21 cellular contexts compared by ENCODE assay signal in genomic region chr3:195570344-195570743, GRCh38. TPM values are rescaled to one million over a fixed set of nuclear protein-coding genes. Genes with fewer than 3 reads are reported as not detected.
"Had no signal": no experiment of that assay in that cellular context is flagged by ENCODE, and none has a peak within 500 bp of the region (broad histone marks: within the 10 kb centered on the region; RNA-seq: fewer than 3 reads in every experiment).

No MANE protein-coding gene starts in this region.

- DNase-seq: activated CD4-positive, alpha-beta memory T cell treated with anti-CD3 and anti-CD28 coated beads, Interleukin-2, amount 10 ng/mL, durations not matched to agents 7 days and 5 days; activated CD4-positive, alpha-beta T cell treated with anti-CD3 and anti-CD28 coated beads for 4 hours; activated CD8-positive, alpha-beta memory T cell treated with anti-CD3 and anti-CD28 coated beads, Interleukin-2, amount 10 ng/mL, durations not matched to agents 7 days and 5 days; activated naive CD4-positive, alpha-beta T cell; activated naive CD8-positive, alpha-beta T cell treated with anti-CD3 and anti-CD28 coated beads for 36 hours; amniotic stem cell; dermis blood vessel endothelial cell; effector memory CD4-positive, alpha-beta T cell; lower lobe of right lung; nephron progenitor cell; occipital lobe; stimulated activated CD4-positive, alpha-beta T cell treated with anti-CD3 and anti-CD28 coated beads, Interleukin-4, amount 100 ng/mL, for 1 hour; stimulated activated naive CD8-positive, alpha-beta T cell treated with anti-CD3 and anti-CD28 coated beads, Interleukin-15, amount 100 ng/mL, for 72 hours; T-helper 2 cell; transverse colon; uterus had no signal

- H3K4me3 Mint-ChIP-seq: activated CD4-positive, alpha-beta memory T cell treated with anti-CD3 and anti-CD28 coated beads, Interleukin-2, amount 10 ng/mL, durations not matched to agents 7 days and 5 days; activated CD8-positive, alpha-beta memory T cell treated with anti-CD3 and anti-CD28 coated beads, Interleukin-2, amount 10 ng/mL, durations not matched to agents 7 days and 5 days; activated naive CD8-positive, alpha-beta T cell treated with anti-CD3 and anti-CD28 coated beads for 36 hours; nephron progenitor cell; stimulated activated naive CD8-positive, alpha-beta T cell treated with anti-CD3 and anti-CD28 coated beads, Interleukin-15, amount 100 ng/mL, for 72 hours had no signal

- H3K4me1 Mint-ChIP-seq: activated CD4-positive, alpha-beta memory T cell treated with anti-CD3 and anti-CD28 coated beads, Interleukin-2, amount 10 ng/mL, durations not matched to agents 7 days and 5 days had no signal

- H3K36me3 ChIP-seq: gastroesophageal sphincter, transverse colon, uterus had no signal

- H3K27me3 Mint-ChIP-seq: activated naive CD8-positive, alpha-beta T cell treated with anti-CD3 and anti-CD28 coated beads for 36 hours; stimulated activated naive CD8-positive, alpha-beta T cell treated with anti-CD3 and anti-CD28 coated beads, Interleukin-15, amount 100 ng/mL, for 72 hours had no signal

- H3K4me1 ChIP-seq: gastroesophageal sphincter, lower lobe of right lung, suprapubic skin, transverse colon, uterus had no signal

- H3K9me3 Mint-ChIP-seq: activated CD4-positive, alpha-beta memory T cell treated with anti-CD3 and anti-CD28 coated beads, Interleukin-2, amount 10 ng/mL, durations not matched to agents 7 days and 5 days; activated naive CD8-positive, alpha-beta T cell treated with anti-CD3 and anti-CD28 coated beads for 36 hours; stimulated activated naive CD8-positive, alpha-beta T cell treated with anti-CD3 and anti-CD28 coated beads, Interleukin-15, amount 100 ng/mL, for 72 hours had no signal

- H3K36me3 Mint-ChIP-seq: activated CD8-positive, alpha-beta memory T cell treated with anti-CD3 and anti-CD28 coated beads, Interleukin-2, amount 10 ng/mL, durations not matched to agents 7 days and 5 days; activated naive CD8-positive, alpha-beta T cell treated with anti-CD3 and anti-CD28 coated beads for 36 hours had no signal

- H3K4me3 ChIP-seq: esophagus muscularis mucosa, gastroesophageal sphincter, lower lobe of right lung, skin epidermis, suprapubic skin, transverse colon, uterus had no signal

- H3K27ac Mint-ChIP-seq: activated CD4-positive, alpha-beta memory T cell treated with anti-CD3 and anti-CD28 coated beads, Interleukin-2, amount 10 ng/mL, durations not matched to agents 7 days and 5 days; activated CD8-positive, alpha-beta memory T cell treated with anti-CD3 and anti-CD28 coated beads, Interleukin-2, amount 10 ng/mL, durations not matched to agents 7 days and 5 days; activated naive CD8-positive, alpha-beta T cell treated with anti-CD3 and anti-CD28 coated beads for 36 hours; progenitor cell of endocrine pancreas; stimulated activated naive CD8-positive, alpha-beta T cell treated with anti-CD3 and anti-CD28 coated beads, Interleukin-15, amount 100 ng/mL, for 72 hours had no signal

- H3K27me3 ChIP-seq: suprapubic skin, uterus had no signal

- ATAC-seq: activated CD8-positive, alpha-beta memory T cell treated with anti-CD3 and anti-CD28 coated beads, Interleukin-2, amount 10 ng/mL, durations not matched to agents 7 days and 5 days; gastroesophageal sphincter; lower lobe of right lung; stimulated activated naive CD8-positive, alpha-beta T cell treated with anti-CD3 and anti-CD28 coated beads, Interleukin-15, amount 100 ng/mL, for 72 hours had no signal

- H3K9me3 ChIP-seq: esophagus muscularis mucosa, gastroesophageal sphincter, lower lobe of right lung, suprapubic skin, transverse colon, uterus had no signal

- H3K27ac ChIP-seq: esophagus muscularis mucosa, gastroesophageal sphincter, lower lobe of right lung, skin epidermis, suprapubic skin, transverse colon, uterus had no signal

RNA-seq across cellular contexts. Expression of gene APOD, which starts 13.4 kb away (rescaled TPM):
- total RNA-seq: activated CD4-positive, alpha-beta memory T cell treated with anti-CD3 and anti-CD28 coated beads, Interleukin-2, amount 10 ng/mL, durations not matched to agents 7 days and 5 days; activated naive CD8-positive, alpha-beta T cell treated with anti-CD3 and anti-CD28 coated beads for 36 hours; progenitor cell of endocrine pancreas had no signal
